Comparison of ENCODE assay signal across 32 cellular contexts in genomic region chr16:77603656-77604055, GRCh38.
"Had no signal": no experiment of that assay in that cellular context is flagged by ENCODE, and none has a peak within 500 bp of the region (broad histone marks: within the 10 kb centered on the region; RNA-seq: fewer than 3 reads in every experiment).

No MANE protein-coding gene starts in this region.

- H3K27ac ChIP-seq: brain microvascular endothelial cell, esophagus squamous epithelium, gastroesophageal sphincter, heart right ventricle, VCaP had no signal

- H3K27me3 ChIP-seq: brain microvascular endothelial cell, esophagus squamous epithelium, gastroesophageal sphincter, heart right ventricle had no signal

- ATAC-seq: activated CD4-positive, CD25-positive, alpha-beta regulatory T cell treated with anti-CD3 and anti-CD28 coated beads, Interleukin-2, amount 50 U/mL, for 24 hours; activated CD8-positive, alpha-beta T cell treated with anti-CD3 and anti-CD28 coated beads for 36 hours; activated T-cell treated with anti-CD3 and anti-CD28 coated beads, Interleukin-2, amount 50 U/mL, for 4 hours; activated T-helper 17 cell treated with anti-CD3 and anti-CD28 coated beads, Interleukin-2, amount 50 U/mL, for 72 hours; effector memory CD8-positive, alpha-beta T cell; gastroesophageal sphincter; heart right ventricle; T-helper 17 cell had no signal

- H3K4me3 ChIP-seq: esophagus squamous epithelium, gastroesophageal sphincter, heart right ventricle had no signal

- H3K4me1 ChIP-seq: esophagus squamous epithelium, gastroesophageal sphincter, heart right ventricle had no signal

- FAIRE-seq: astrocyte, bronchial epithelial cell, colon had no signal

- H3K36me3 ChIP-seq: brain microvascular endothelial cell, esophagus squamous epithelium, gastroesophageal sphincter, heart right ventricle had no signal

- DNase-seq: activated B cell treated with CpG ODN at 0.5 μM for 24 hours; activated CD4-positive, alpha-beta T cell treated with anti-CD3 and anti-CD28 coated beads for 48 hours; activated CD4-positive, alpha-beta T cell treated with anti-CD3 and anti-CD28 coated beads, Interleukin-2, amount 50 U/mL, for 1 hour; activated CD4-positive, alpha-beta T cell treated with anti-CD3 and anti-CD28 coated beads, Interleukin-2, amount 50 U/mL, for 48 hours; activated CD8-positive, alpha-beta memory T cell treated with anti-CD3 and anti-CD28 coated beads for 24 hours; activated CD8-positive, alpha-beta T cell treated with anti-CD3 and anti-CD28 coated beads for 36 hours; activated effector memory CD4-positive, alpha-beta T cell treated with Interleukin-2 at 50 U/mL for 16 hours; activated gamma-delta T cell treated with Interleukin-2 at 50 U/mL for 16 hours; activated naive CD4-positive, alpha-beta T cell treated with anti-CD3 and anti-CD28 coated beads, Interleukin-2, amount 50 U/mL, for 16 hours; activated naive CD4-positive, alpha-beta T cell treated with Interleukin-2 at 50 U/mL for 16 hours; activated T-cell treated with anti-CD3 and anti-CD28 coated beads, Interleukin-2, amount 50 U/mL, for 4 hours; amniotic stem cell; anterior cingulate cortex; brain microvascular endothelial cell; cortex of kidney; dermis blood vessel endothelial cell; effector CD4-positive, alpha-beta T cell; effector memory CD8-positive, alpha-beta T cell; erythroblast; esophagus squamous epithelium; foreskin melanocyte; heart right ventricle; T-helper 1 cell; T-helper 17 cell; T1000 had no signal
